Comparison of ENCODE assay signal across 15 cellular contexts in the genomic region with DNA sequence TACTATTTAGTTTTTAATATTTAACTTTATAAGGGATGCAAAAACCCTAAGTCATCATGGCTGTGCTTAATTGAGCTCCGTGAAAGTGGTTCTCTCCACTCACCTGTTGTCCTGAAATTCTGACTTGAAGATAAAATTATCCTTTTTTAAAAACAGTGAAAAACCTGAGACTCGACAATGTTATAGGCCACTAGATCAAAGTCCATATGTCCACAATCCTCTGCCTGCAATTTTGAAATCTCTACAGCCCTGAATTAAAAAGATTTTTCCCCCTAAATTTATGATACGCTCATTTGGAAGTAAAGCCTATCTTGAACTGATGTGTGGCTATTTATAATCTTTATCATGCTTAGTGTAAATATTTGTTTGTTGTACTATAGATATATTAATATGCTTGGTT. TPM values are rescaled to one million over a fixed set of nuclear protein-coding genes. Genes with fewer than 3 reads are reported as not detected.
DNase-seq lines count a peak whose midpoint lies in the region; ATAC-seq and TF ChIP-seq lines count a peak whose summit lies in the region.
"Had no signal": no experiment of that assay in that cellular context is flagged by ENCODE, and none has a peak within 500 bp of the region (broad histone marks: within the 10 kb centered on the region; RNA-seq: fewer than 3 reads in every experiment).

No MANE protein-coding gene starts in this region.

- H3K9ac ChIP-seq in endodermal cell (ENCODE audit: extremely low read depth, low read length, poor library complexity, severe bottlenecking) (no peak overlapping the region), liver (ENCODE audit: low read depth in 1 of 2, low read length in 2 of 2) (no peak overlapping the region)

- ATAC-seq in GM23338 (no peak), GM21723 (IDR thresholded peaks at IDR 0.05; ENCODE audit: unreplicated experiment) (no peak)

- no peaks in the 10 kb centered on the region for H3K27me3 Mint-ChIP-seq in GM23338 (ENCODE audit: insufficient read depth, low read depth, poor library complexity)
- peaks cover 24% of the 10 kb centered on the region for H3K27me3 Mint-ChIP-seq in endodermal cell (ENCODE audit: insufficient read depth)
- H3K27me3 Mint-ChIP-seq in type B pancreatic cell, result no peaks in the 10 kb centered on the region
- H3K27me3 Mint-ChIP-seq: CD4-positive, alpha-beta memory T cell; IgD-negative memory B cell had no signal

- H3K27ac Mint-ChIP-seq in GM23338 (peak overlapping the region; percentile 52; the same call in 1 of the 2 replicates), endodermal cell (no peak overlapping the region), type B pancreatic cell (peak overlapping the region; percentile 34)
- H3K27ac Mint-ChIP-seq: CD4-positive, alpha-beta memory T cell had no signal

- TF ChIP-seq CTCF in GM23338 (conservative IDR thresholded peaks at IDR 0.05; ENCODE audit: low read depth in 2 of 2) (no peak), endodermal cell (conservative IDR thresholded peaks at IDR 0.05) (no peak), liver (IDR thresholded peaks at IDR 0.05; ENCODE audit: low read depth, low read length, missing input control) (no peak), type B pancreatic cell (conservative IDR thresholded peaks at IDR 0.05) (no peak)

- H3K9me3 ChIP-seq in endodermal cell (ENCODE audit: control insufficient read depth, low read length) (no peaks in the 10 kb centered on the region), liver (ENCODE audit: control insufficient read depth in 4 of 4, low read length in 3 of 4) (no peaks in the 10 kb centered on the region)
- H3K9me3 ChIP-seq: BE2C had no signal

- H2AFZ ChIP-seq in GM23338, result no peak overlapping the region

- peaks cover 12% of the 10 kb centered on the region for H3K79me2 ChIP-seq in GM23338 (replicated peaks; ENCODE audit: insufficient read depth)

- H3K4me1 Mint-ChIP-seq in GM23338, result no peaks in the 10 kb centered on the region
- H3K4me1 Mint-ChIP-seq in endodermal cell, result peaks cover 15% of the 10 kb centered on the region
- H3K4me1 Mint-ChIP-seq in type B pancreatic cell (ENCODE audit: unreplicated experiment), result peaks cover 4% of the 10 kb centered on the region

- H3K4me3 Mint-ChIP-seq in GM23338, result no peak overlapping the region
- no peak overlapping the region for H3K4me3 Mint-ChIP-seq in endodermal cell
- H3K4me3 Mint-ChIP-seq in type B pancreatic cell, result no peak overlapping the region
- H3K4me3 Mint-ChIP-seq: CD4-positive, alpha-beta memory T cell; IgD-negative memory B cell had no signal

- H3F3A ChIP-seq in GM23338 (replicated peaks; ENCODE audit: low read depth), result no peaks in the 10 kb centered on the region

- no peak overlapping the region for H3K27ac ChIP-seq in GM23338 (ENCODE audit: low read depth)
- H3K27ac ChIP-seq in endodermal cell (ENCODE audit: low read depth, low read length), result no peak overlapping the region
- no peak overlapping the region for H3K27ac ChIP-seq in liver (ENCODE audit: low read depth in 1 of 2, low read length in 2 of 2)
- H3K27ac ChIP-seq: C4-2B had no signal

- H3K4me3 ChIP-seq in GM23338, result no peak overlapping the region
- H3K4me3 ChIP-seq in endodermal cell (ENCODE audit: low read length), result peak overlapping the region; percentile 14
- no peak overlapping the region for H3K4me3 ChIP-seq in liver (ENCODE audit: low read depth in 1 of 3, low read length in 3 of 3)

- WGBS in endodermal cell (ENCODE audit: insufficient coverage in 1 of 2, insufficient read length in 1 of 2), 2 experiments, result 88 to 91% methylated on average over 2 to 3 of the region's 3 CpGs
- WGBS in liver, result 61% methylated on average over 3 of the region's 3 CpGs

- H3K36me3 Mint-ChIP-seq in GM23338 (ENCODE audit: low read depth) (no peaks in the 10 kb centered on the region), endodermal cell (ENCODE audit: low read depth) (peaks cover 2% of the 10 kb centered on the region), type B pancreatic cell (peaks cover 5% of the 10 kb centered on the region)
- H3K36me3 Mint-ChIP-seq: CD4-positive, alpha-beta memory T cell had no signal

- no peak for TF ChIP-seq RAD21 in liver (IDR thresholded peaks at IDR 0.05)

- H3K9me2 ChIP-seq in GM23338 (ENCODE audit: insufficient read depth), result no peaks in the 10 kb centered on the region

- no peak for DNase-seq in GM23338 (ENCODE audit: low spot score)
- no peak for DNase-seq in endodermal cell
- DNase-seq in type B pancreatic cell (ENCODE audit: extremely low spot score, unreplicated experiment), result no peak
- DNase-seq in stimulated activated naive CD4-positive, alpha-beta T cell (lab: John Stamatoyannopoulos, UW), result no peak
- DNase-seq in OCI-M2 (lab: John Stamatoyannopoulos, UW; ENCODE audit: unreplicated experiment), result no peak
- no peak for DNase-seq in germinal center (ENCODE audit: low spot score)
- DNase-seq: BE2C; CD4-positive, alpha-beta memory T cell; DMS153; DND-41; GDM1 had no signal

- H3K9me3 Mint-ChIP-seq in GM23338 (no peaks in the 10 kb centered on the region; the same call in 2 of the 3 replicates), endodermal cell (no peaks in the 10 kb centered on the region), type B pancreatic cell (no peaks in the 10 kb centered on the region)
- H3K9me3 Mint-ChIP-seq: CD4-positive, alpha-beta memory T cell; IgD-negative memory B cell had no signal

- H3K4me1 ChIP-seq in GM23338 (ENCODE audit: insufficient read depth), result no peaks in the 10 kb centered on the region
- no peaks in the 10 kb centered on the region for H3K4me1 ChIP-seq in endodermal cell (ENCODE audit: control insufficient read depth, insufficient read depth, low read length)
- H3K4me1 ChIP-seq in liver (ENCODE audit: control insufficient read depth in 4 of 4, insufficient read depth in 4 of 4, low read length in 3 of 4), result peaks cover 4 to 8% (median 7%) of the 10 kb centered on the region in 4 donors
- H3K4me1 ChIP-seq: BE2C had no signal

- no peaks in the 10 kb centered on the region for H3K36me3 ChIP-seq in GM23338 (ENCODE audit: insufficient read depth)
- H3K36me3 ChIP-seq in endodermal cell (ENCODE audit: control insufficient read depth, insufficient read depth, low read length), result no peaks in the 10 kb centered on the region
- no peaks in the 10 kb centered on the region for H3K36me3 ChIP-seq in liver (ENCODE audit: control insufficient read depth in 4 of 4, insufficient read depth in 3 of 4, low read depth in 1 of 4, low read length in 3 of 4)
- H3K36me3 ChIP-seq: BE2C had no signal

- H3K27me3 ChIP-seq in GM23338 (ENCODE audit: insufficient read depth) (no peaks in the 10 kb centered on the region), endodermal cell (ENCODE audit: control insufficient read depth, insufficient read depth, low read length, poor library complexity, severe bottlenecking) (peaks cover 15% of the 10 kb centered on the region), liver (ENCODE audit: control insufficient read depth in 4 of 4, insufficient read depth in 4 of 4, low read length in 3 of 4) (no peaks in the 10 kb centered on the region)
- H3K27me3 ChIP-seq: BE2C had no signal

- no peak overlapping the region for H3K4me2 ChIP-seq in GM23338

- no peaks in the 10 kb centered on the region for H4K20me1 ChIP-seq in GM23338 (replicated peaks; ENCODE audit: insufficient read depth)

TF ChIP-seq in GM23338, 12 proteins besides CTCF, POLR2A, EP300 and RAD21 (continues in another document):
- TF ChIP-seq NANOG (IDR thresholded peaks at IDR 0.05; ENCODE audit: borderline replicate concordance), result no peak
- TF ChIP-seq POLR2AphosphoS5 (IDR thresholded peaks at IDR 0.05; ENCODE audit: low read depth), result no peak
- no peak for TF ChIP-seq EZH2 (IDR thresholded peaks at IDR 0.05; ENCODE audit: low read depth, unreplicated experiment)
- no peak for TF ChIP-seq EZH2phosphoT487 (IDR thresholded peaks at IDR 0.05; ENCODE audit: unreplicated experiment)
- no peak for TF ChIP-seq JUNB (IDR thresholded peaks at IDR 0.05; ENCODE audit: unreplicated experiment)
- no peak for TF ChIP-seq ZNF114 (CRISPR knock-in tag; IDR thresholded peaks at IDR 0.05)
- no peak for TF ChIP-seq CREB1 (CRISPR knock-in tag; IDR thresholded peaks at IDR 0.05; ENCODE audit: low read depth)
- no peak for TF ChIP-seq ETS1 (IDR thresholded peaks at IDR 0.05)

TF ChIP-seq in liver, 16 proteins besides CTCF, POLR2A, EP300 and RAD21:
- TF ChIP-seq NR2F2 (IDR thresholded peaks at IDR 0.05) (no peak), TAF1 (conservative IDR thresholded peaks at IDR 0.05) (no peak), JUND (IDR thresholded peaks at IDR 0.05) (no peak), RXRA (IDR thresholded peaks at IDR 0.05) (no peak), YY1 (IDR thresholded peaks at IDR 0.05) (peak; percentile 11), HNF4A (conservative IDR thresholded peaks at IDR 0.05) (peak; percentile 73 to 76), HNF4G (IDR thresholded peaks at IDR 0.05) (peak; percentile 35)
- TF ChIP-seq, protein P1, sequence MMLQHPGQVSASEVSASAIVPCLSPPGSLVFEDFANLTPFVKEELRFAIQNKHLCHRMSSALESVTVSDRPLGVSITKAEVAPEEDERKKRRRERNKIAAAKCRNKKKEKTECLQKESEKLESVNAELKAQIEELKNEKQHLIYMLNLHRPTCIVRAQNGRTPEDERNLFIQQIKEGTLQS (IDR thresholded peaks at IDR 0.05), result no peak
TF ChIP-seq in liver: peak in this region for 3.

RNA-seq across cellular contexts. Expression of gene OSBPL9, which starts 18.7 kb away (rescaled TPM):
- total RNA-seq in GM23338 (2014; rRNA removed; shearing (Covaris generic)), result 74.9 and 82.7 TPM in 2 replicates
- polyA plus RNA-seq in GM23338 (2016; fragmentation: Nextera tagmentation; extraction: Ambion mirVana) (102 and 103 TPM in 2 replicates), liver (10 to 100 TPM; 52.1 to 58.3 TPM)
- total RNA-seq in endodermal cell (10 to 100 TPM; 76.9 to 93.3 TPM), liver (100 to 1,000 TPM in 1 of 2 donors, 10 to 100 TPM in 1; 62.5 to 129 TPM), type B pancreatic cell (ENCODE audit: low replicate concordance) (84.9 and 88.3 TPM in 2 replicates)
- polyA plus RNA-seq in endodermal cell (2013, experiment 1 of 2), result 88.6 TPM
- 84.6 TPM for polyA plus RNA-seq in endodermal cell (2013, experiment 2 of 2)
